In genomic region chr22:47923011-47923427, GRCh38 we compare ENCODE assay signal across 26 cellular contexts.
"Had no signal": no experiment of that assay in that cellular context is flagged by ENCODE, and none has a peak within 500 bp of the region (broad histone marks: within the 10 kb centered on the region; RNA-seq: fewer than 3 reads in every experiment).

No MANE protein-coding gene starts in this region.

- H3K4me3 Mint-ChIP-seq: naive thymus-derived CD4-positive, alpha-beta T cell; natural killer cell treated with Interleukin-12 subunit alpha and Interleukin-12 subunit beta and Interleukin-15 and Interleukin-18, amount 100 ng/mL, for 72 hours; nephron progenitor cell; neural crest cell; stimulated activated effector memory CD8-positive, alpha-beta T cell treated with anti-CD3 and anti-CD28 coated beads, Interleukin-12 subunit alpha, Interleukin-12 subunit beta, amount 100 ng/mL, for 72 hours; stimulated activated naive B cell treated with anti-CD40 and anti-IgM and Interleukin-4, amounts not matched to agents 10 μg/mL and 1 μg/mL and 100 μg/mL, for 72 hours; stimulated activated naive CD8-positive, alpha-beta T cell treated with anti-CD3 and anti-CD28 coated beads, Interleukin-15, Interleukin-2, amounts not matched to agents 100 ng/mL and 50 ng/mL, for 24 hours had no signal

- H3K4me3 ChIP-seq: pancreas, psoas muscle, right lobe of liver, sigmoid colon, stomach, thoracic aorta, thyroid gland, tibial nerve, upper lobe of left lung, uterus had no signal

- H3K4me1 ChIP-seq: pancreas, psoas muscle, right lobe of liver, sigmoid colon, stomach, tibial nerve, upper lobe of left lung, uterus had no signal

- H3K27me3 ChIP-seq: right lobe of liver, sigmoid colon, thyroid gland, tibial nerve, upper lobe of left lung, uterus had no signal

- ATAC-seq: naive thymus-derived CD4-positive, alpha-beta T cell; natural killer cell treated with Interleukin-12 subunit alpha and Interleukin-12 subunit beta and Interleukin-15 and Interleukin-18, amount 100 ng/mL, for 72 hours; pancreas; psoas muscle; right lobe of liver; stimulated activated effector memory CD8-positive, alpha-beta T cell treated with anti-CD3 and anti-CD28 coated beads, Interleukin-12 subunit alpha, Interleukin-12 subunit beta, amount 100 ng/mL, for 72 hours; stimulated activated naive B cell treated with anti-CD40 and anti-IgM and Interleukin-4, amounts not matched to agents 10 μg/mL and 1 μg/mL and 100 μg/mL, for 72 hours had no signal

- H3K36me3 ChIP-seq: pancreas, right lobe of liver, sigmoid colon, stomach, thoracic aorta, thyroid gland, tibial nerve, upper lobe of left lung, uterus had no signal

- DNase-seq: naive thymus-derived CD4-positive, alpha-beta T cell; nephron progenitor cell; occipital lobe; pancreas; psoas muscle; right lobe of liver; sigmoid colon; small intestine; stimulated activated CD4-positive, alpha-beta T cell treated with anti-CD3 and anti-CD28 coated beads, Interleukin-15, amount 100 ng/mL, for 24 hours; stimulated activated CD4-positive, alpha-beta T cell treated with anti-CD3 and anti-CD28 coated beads, Interleukin-2, amount 100 ng/mL, for 24 hours; stimulated activated CD4-positive, alpha-beta T cell treated with anti-CD3 and anti-CD28 coated beads, Interleukin-2, amount 100 ng/mL, for 48 hours; stimulated activated CD4-positive, alpha-beta T cell treated with anti-CD3 and anti-CD28 coated beads, Interleukin-4, amount 100 ng/mL, for 24 hours; stimulated activated naive B cell treated with anti-CD40 and anti-IgM and Interleukin-4, amounts not matched to agents 10 μg/mL and 1 μg/mL and 100 μg/mL, for 72 hours; stimulated activated naive CD4-positive, alpha-beta T cell treated with Interleukin-2 at 50 U/mL for 16 hours; stomach; thyroid gland; trophoblast cell; upper lobe of left lung; uterus had no signal

- H3K27ac ChIP-seq: pancreas, psoas muscle, right lobe of liver, sigmoid colon, stomach, thoracic aorta, thyroid gland, tibial nerve, upper lobe of left lung, uterus had no signal

- H3K9me3 ChIP-seq: pancreas, psoas muscle, right lobe of liver, sigmoid colon, thoracic aorta, thyroid gland, upper lobe of left lung, uterus had no signal

- H3K27ac Mint-ChIP-seq: naive thymus-derived CD4-positive, alpha-beta T cell; natural killer cell treated with Interleukin-12 subunit alpha and Interleukin-12 subunit beta and Interleukin-15 and Interleukin-18, amount 100 ng/mL, for 72 hours; progenitor cell of endocrine pancreas; stimulated activated naive B cell treated with anti-CD40 and anti-IgM and Interleukin-4, amounts not matched to agents 10 μg/mL and 1 μg/mL and 100 μg/mL, for 72 hours; stimulated activated naive CD8-positive, alpha-beta T cell treated with anti-CD3 and anti-CD28 coated beads, Interleukin-15, Interleukin-2, amounts not matched to agents 100 ng/mL and 50 ng/mL, for 24 hours had no signal

- H3K36me3 Mint-ChIP-seq: naive thymus-derived CD4-positive, alpha-beta T cell; natural killer cell treated with Interleukin-12 subunit alpha and Interleukin-12 subunit beta and Interleukin-15 and Interleukin-18, amount 100 ng/mL, for 72 hours had no signal

- H3K9me3 Mint-ChIP-seq: natural killer cell treated with Interleukin-12 subunit alpha and Interleukin-12 subunit beta and Interleukin-15 and Interleukin-18, amount 100 ng/mL, for 72 hours; stimulated activated naive CD8-positive, alpha-beta T cell treated with anti-CD3 and anti-CD28 coated beads, Interleukin-15, Interleukin-2, amounts not matched to agents 100 ng/mL and 50 ng/mL, for 24 hours had no signal

- H3K27me3 Mint-ChIP-seq: progenitor cell of endocrine pancreas; stimulated activated naive CD8-positive, alpha-beta T cell treated with anti-CD3 and anti-CD28 coated beads, Interleukin-15, Interleukin-2, amounts not matched to agents 100 ng/mL and 50 ng/mL, for 24 hours had no signal
